Comparison of ENCODE assay signal across 19 cellular contexts in the genomic region with DNA sequence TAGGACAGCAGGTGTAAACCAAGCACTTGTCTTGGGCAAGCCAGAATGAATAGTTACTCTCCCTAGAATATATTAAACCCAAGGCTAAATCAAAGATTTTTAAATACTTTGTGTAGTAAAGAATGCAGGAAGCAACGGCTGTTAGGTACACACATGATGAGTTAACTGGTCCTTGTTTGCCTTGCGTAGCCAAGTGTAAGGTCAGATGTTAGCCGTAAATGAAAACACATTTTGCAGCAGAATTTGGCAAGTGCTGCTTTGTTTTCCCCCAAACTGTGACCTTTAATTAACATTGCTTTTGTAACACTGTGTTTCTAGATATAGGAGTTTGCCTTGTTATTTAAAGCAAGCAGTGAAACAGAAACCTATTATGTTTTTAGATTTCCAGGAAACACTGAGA.
A peak's percentile ranks its signal among the peaks of the same experiment; 100 is the strongest.
DNase-seq lines count a peak whose midpoint lies in the region; ATAC-seq and TF ChIP-seq lines count a peak whose summit lies in the region.
"Had no signal": no experiment of that assay in that cellular context is flagged by ENCODE, and none has a peak within 500 bp of the region (broad histone marks: within the 10 kb centered on the region; RNA-seq: fewer than 3 reads in every experiment).

No MANE protein-coding gene starts in this region.

- H2AFZ ChIP-seq in MM.1S (ENCODE audit: low read length), result no peak overlapping the region

- H3K9me3 ChIP-seq in MM.1S (replicated peaks; ENCODE audit: insufficient read depth, low read length) (no peaks in the 10 kb centered on the region), body of pancreas (no peaks in the 10 kb centered on the region)
- H3K9me3 ChIP-seq: BLaER1, SK-N-SH had no signal

- H3K9ac ChIP-seq in MM.1S (ENCODE audit: low read length), result no peak overlapping the region
- H3K9ac ChIP-seq: BLaER1, SK-N-SH had no signal

- no peaks in the 10 kb centered on the region for H3K9me2 ChIP-seq in MM.1S (replicated peaks; ENCODE audit: insufficient read depth, low read length)
- H3K9me2 ChIP-seq: SK-N-SH had no signal

- no peak overlapping the region for H3K27ac ChIP-seq in MM.1S (ENCODE audit: low read length)
- peak overlapping the region in 2 of 4 donors; percentile 49 to 58 for H3K27ac ChIP-seq in body of pancreas
- H3K27ac ChIP-seq: BLaER1 had no signal

- H3K4me1 ChIP-seq in MM.1S (ENCODE audit: low read length), result no peaks in the 10 kb centered on the region
- no peaks in the 10 kb centered on the region for H3K4me1 ChIP-seq in body of pancreas
- H3K4me1 ChIP-seq: BLaER1 had no signal

- 7 to 17% methylated on average over 3 of the region's 3 CpGs for WGBS in body of pancreas, 2 donors

- H3K27me3 ChIP-seq in MM.1S (replicated peaks; ENCODE audit: insufficient read depth, low read length) (no peaks in the 10 kb centered on the region), body of pancreas (no peaks in the 10 kb centered on the region)
- H3K27me3 ChIP-seq: BLaER1 had no signal

- TF ChIP-seq CTCF in MM.1S (IDR thresholded peaks at IDR 0.05; ENCODE audit: low read length), result no peak
- no peak for TF ChIP-seq CTCF in body of pancreas (IDR thresholded peaks at IDR 0.05)

- H3K36me3 ChIP-seq in MM.1S (replicated peaks; ENCODE audit: insufficient read depth, low read length) (no peaks in the 10 kb centered on the region), body of pancreas (replicated peaks in 1 of 2; ENCODE audit: insufficient read depth in 1 of 2, low read depth in 2 of 2) (no peaks in the 10 kb centered on the region)
- H3K36me3 ChIP-seq: BLaER1 had no signal

- H3K4me3 ChIP-seq in MM.1S (ENCODE audit: low read length) (no peak overlapping the region), body of pancreas (no peak overlapping the region)
- H3K4me3 ChIP-seq: BLaER1, K562 had no signal

- intact Hi-C loops in body of pancreas (cut with DNase I), result no loop called here
- intact Hi-C loops in sciatic nerve (cut with DNase I), result no loop called here

- H3K4me2 ChIP-seq in MM.1S (ENCODE audit: low read depth, low read length), result peak overlapping the region; percentile 1; the same call in 1 of the 2 replicates
- H3K4me2 ChIP-seq: BLaER1, SK-N-SH had no signal

- TF ChIP-seq POLR2A in body of pancreas (IDR thresholded peaks at IDR 0.05), result no peak

- no peaks in the 10 kb centered on the region for H3K79me2 ChIP-seq in MM.1S (ENCODE audit: low read length)

- no peaks in the 10 kb centered on the region for H3F3A ChIP-seq in MM.1S (ENCODE audit: insufficient read depth, low read length)

- H4K20me1 ChIP-seq in MM.1S (ENCODE audit: insufficient read depth, low read length), result no peaks in the 10 kb centered on the region
- H4K20me1 ChIP-seq: BLaER1 had no signal

- ATAC-seq in body of pancreas (peak; percentile 56), sciatic nerve (peak; percentile 73), GM21786 (IDR thresholded peaks at IDR 0.05; ENCODE audit: unreplicated experiment) (no peak), HG02610 (IDR thresholded peaks at IDR 0.05; ENCODE audit: unreplicated experiment) (no peak)
- ATAC-seq: K562 had no signal

- DNase-seq in MM.1S (no peak), body of pancreas (peak in 1 of 4 donors; percentile 2), kidney tubule cell (ENCODE audit: low spot score) (peak; percentile 14), sciatic nerve (ENCODE audit: low spot score) (no peak)
- DNase-seq in activated CD8-positive, alpha-beta memory T cell treated with anti-CD3 and anti-CD28 coated beads, Interleukin-2, amount 50 U/mL, for 48 hours, result no peak
- DNase-seq: Calu3; CD4-positive, alpha-beta memory T cell; GF-D8; GOT3; NCI-H1105 treated with DMSO at 0.1 percent for 48 hours; NCI-H1930; NCI-H2171; NCI-H526; SHP77 treated with DMSO at 0.1 percent for 48 hours; SK-N-SH had no signal

Comparison
In these comparisons a context has a peak if more than half of its experiments do, and no peak if none do; other contexts are left out.
1. ATAC-seq: peak in body of pancreas (single experiment) and sciatic nerve (single experiment); none in GM21786 (single experiment) and HG02610 (single experiment).